Comparison of ENCODE assay signal across 25 cellular contexts in genomic region chr12:13120431-13120830, GRCh38. TPM values are rescaled to one million over a fixed set of nuclear protein-coding genes. Genes with fewer than 3 reads are reported as not detected.
"Had no signal": no experiment of that assay in that cellular context is flagged by ENCODE, and none has a peak within 500 bp of the region (broad histone marks: within the 10 kb centered on the region; RNA-seq: fewer than 3 reads in every experiment).

No MANE protein-coding gene starts in this region.

- H3K27ac ChIP-seq: RWPE1 had no signal

- H3K4me2 ChIP-seq: SK-N-SH had no signal

- ATAC-seq: Panc1, PC-3 had no signal

- H3K36me3 ChIP-seq: MG63 had no signal

- H3K9me3 ChIP-seq: MG63, SK-N-SH had no signal

- H3K9ac ChIP-seq: SK-N-SH had no signal

- H3K4me3 ChIP-seq: MG63 had no signal

- DNase-seq: KBM-7; MG63; NCI-H1092; NCI-H1105 treated with DMSO at 0.1 percent for 48 hours; NCI-H1417 treated with DMSO at 0.1 percent for 48 hours; NCI-H146; NCI-H1694 treated with DMSO at 0.1 percent for 48 hours; NCI-H1930; NCI-H2081; NCI-H2107; NCI-H226; NCI-H446; NCI-H510A; NCI-H524 treated with DMSO at 0.1 percent for 48 hours; NCI-H69; NCI-H774; NK-92 treated with Interleukin-12 subunit alpha and Interleukin-12 subunit beta, amount 100 ng/mL, for 24 hours; PC-3; SHP77; SK-N-SH had no signal

- H3K27me3 ChIP-seq: MG63 had no signal

RNA-seq across cellular contexts. Expression of gene GSG1, which starts 17.0 kb away (rescaled TPM):
- total RNA-seq: HT-29, OCI-LY7, SK-MEL-5 had no signal
